In the genomic region with DNA sequence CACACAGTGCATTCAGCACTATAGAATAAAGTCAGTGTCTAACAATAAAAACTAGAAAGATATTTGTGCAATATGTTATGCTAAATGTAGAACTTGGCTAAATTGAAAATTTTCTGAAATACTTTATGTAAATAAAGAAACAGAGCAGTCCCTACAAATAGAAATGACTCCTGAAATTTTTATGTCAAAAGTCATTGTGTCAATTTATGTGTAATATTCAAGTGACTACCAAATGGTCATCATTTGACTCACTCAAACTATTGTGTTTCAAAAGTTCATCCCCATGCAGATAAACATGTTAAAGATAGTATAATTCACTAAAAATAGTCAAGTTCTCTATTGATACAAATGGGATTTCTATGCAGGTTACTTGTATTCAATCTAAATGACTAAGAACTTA, we compare ENCODE assay signal across 27 cellular contexts.
"Had no signal": no experiment of that assay in that cellular context is flagged by ENCODE, and none has a peak within 500 bp of the region (broad histone marks: within the 10 kb centered on the region; RNA-seq: fewer than 3 reads in every experiment).

No MANE protein-coding gene starts in this region.

- H3K27me3 ChIP-seq: adrenal gland, body of pancreas, cardiac muscle cell, dorsolateral prefrontal cortex, esophagus squamous epithelium had no signal

- DNase-seq: activated B cell treated with CpG ODN at 0.5 μM for 24 hours; activated CD4-positive, alpha-beta T cell treated with anti-CD3 and anti-CD28 coated beads for 48 hours; activated CD4-positive, alpha-beta T cell treated with anti-CD3 and anti-CD28 coated beads, Interleukin-2, amount 50 U/mL, for 1 hour; activated CD4-positive, alpha-beta T cell treated with anti-CD3 and anti-CD28 coated beads, Interleukin-2, amount 50 U/mL, for 48 hours; activated CD8-positive, alpha-beta memory T cell treated with anti-CD3 and anti-CD28 coated beads for 24 hours; activated CD8-positive, alpha-beta T cell treated with anti-CD3 and anti-CD28 coated beads for 36 hours; activated effector memory CD4-positive, alpha-beta T cell treated with Interleukin-2 at 50 U/mL for 16 hours; activated naive CD4-positive, alpha-beta T cell treated with anti-CD3 and anti-CD28 coated beads for 36 hours; activated naive CD8-positive, alpha-beta T cell treated with anti-CD3 and anti-CD28 coated beads for 36 hours; activated naive CD8-positive, alpha-beta T cell treated with anti-CD3 and anti-CD28 coated beads, Interleukin-2, amount 50 U/mL, for 24 hours; activated T-cell treated with anti-CD3 and anti-CD28 coated beads, Interleukin-2, amount 50 U/mL, for 4 hours; adrenal gland; amygdala; aorta; body of pancreas; dorsolateral prefrontal cortex; effector memory CD4-positive, alpha-beta T cell; endodermal cell; esophagus squamous epithelium; foreskin fibroblast; head of caudate nucleus; hypothalamus; T-helper 17 cell; T1000; WERI-Rb-1 had no signal

- H3K4me3 ChIP-seq: adrenal gland, body of pancreas, cardiac muscle cell, coronary artery, dorsolateral prefrontal cortex, esophagus squamous epithelium had no signal

- H3K36me3 ChIP-seq: adrenal gland, cardiac muscle cell, esophagus squamous epithelium, WERI-Rb-1 had no signal

- H3K27ac ChIP-seq: adrenal gland, body of pancreas, cardiac muscle cell, coronary artery, dorsolateral prefrontal cortex, esophagus squamous epithelium, WERI-Rb-1 had no signal

- H3K9me3 ChIP-seq: adrenal gland, body of pancreas, esophagus squamous epithelium had no signal

- H3K4me1 ChIP-seq: body of pancreas, esophagus squamous epithelium had no signal
